ENCODE assay signal across 21 cellular contexts in genomic region chr17:57363998-57364645, GRCh38.
DNase-seq lines count a peak whose midpoint lies in the region; ATAC-seq, FAIRE-seq and TF ChIP-seq lines count a peak whose summit lies in the region.
"Had no signal": no experiment of that assay in that cellular context is flagged by ENCODE, and none has a peak within 500 bp of the region (broad histone marks: within the 10 kb centered on the region; RNA-seq: fewer than 3 reads in every experiment).

No MANE protein-coding gene starts in this region.

- ATAC-seq in natural killer cell, result no peak
- ATAC-seq: body of pancreas, gastroesophageal sphincter had no signal

- WGBS in spleen, 5 donors, result 80 to 91% (median 85%) methylated on average over 7 of the region's 7 CpGs

- H3F3A ChIP-seq in SU-DHL-6 (ENCODE audit: insufficient read depth), result no peaks in the 10 kb centered on the region

- no peaks in the 10 kb centered on the region for H3K9me2 ChIP-seq in SU-DHL-6 (replicated peaks; ENCODE audit: insufficient read depth, low read length)

- DNase-seq in NCI-H1694 treated with DMSO at 0.1 percent for 48 hours (lab: John Stamatoyannopoulos, UW) (peak; percentile 42), NCI-H1694 (lab: John Stamatoyannopoulos, UW) (no peak), LNCaP clone FGC (ENCODE audit: low read depth) (peak; percentile 18), nephron progenitor cell (no peak), spleen (no peak), D721Med (ENCODE audit: insufficient read length, low spot score) (no peak), natural killer cell (no peak)
- DNase-seq: activated naive CD8-positive, alpha-beta T cell treated with anti-CD3 and anti-CD28 coated beads for 36 hours; body of pancreas; C1 segment of cervical spinal cord; erythroblast; H7; NCI-H2029; NCI-H774; Peyer's patch had no signal

- TF ChIP-seq POLR2A in spleen (IDR thresholded peaks at IDR 0.05), result no peak

- no peaks in the 10 kb centered on the region for H3K9me3 ChIP-seq in SU-DHL-6 (ENCODE audit: insufficient read depth, low read length)
- H3K9me3 ChIP-seq in spleen, result no peaks in the 10 kb centered on the region
- H3K9me3 ChIP-seq: body of pancreas, gastroesophageal sphincter, Peyer's patch, SJSA1 had no signal

- no peaks in the 10 kb centered on the region for H3K36me3 ChIP-seq in SU-DHL-6 (ENCODE audit: low read length)
- H3K36me3 ChIP-seq in spleen, result no peaks in the 10 kb centered on the region
- H3K36me3 ChIP-seq: gastroesophageal sphincter, Peyer's patch, SJSA1 had no signal

- peaks cover 90% of the 10 kb centered on the region for H3K79me2 ChIP-seq in SU-DHL-6 (ENCODE audit: insufficient read depth, low read length)

- peaks cover 47% of the 10 kb centered on the region for H3K36me3 Mint-ChIP-seq in nephron progenitor cell (ENCODE audit: low read depth)
- H3K36me3 Mint-ChIP-seq in natural killer cell, result no peaks in the 10 kb centered on the region

- no peak for TF ChIP-seq CTCF in LNCaP clone FGC (IDR thresholded peaks at IDR 0.05; ENCODE audit: control insufficient read depth, extremely low read depth, insufficient read depth)
- TF ChIP-seq CTCF in SU-DHL-6 (IDR thresholded peaks at IDR 0.05; ENCODE audit: insufficient read depth, low read length, poor library complexity, severe bottlenecking), result no peak
- no peak for TF ChIP-seq CTCF in nephron progenitor cell (IDR thresholded peaks at IDR 0.05)
- no peak for TF ChIP-seq CTCF in spleen (IDR thresholded peaks at IDR 0.05 in 8 of 11, conservative IDR thresholded peaks at IDR 0.05 in 3 of 11)
- no peak for TF ChIP-seq CTCF in D721Med (IDR thresholded peaks at IDR 0.05; ENCODE audit: insufficient read depth, missing control alignments)
- no peak for TF ChIP-seq CTCF in natural killer cell (IDR thresholded peaks at IDR 0.05)

- no peak for FAIRE-seq in D721Med (lab: Jason Lieb, UNC)
- FAIRE-seq: GM12891 had no signal

- H3K4me3 Mint-ChIP-seq in nephron progenitor cell, result no peak overlapping the region
- no peak overlapping the region for H3K4me3 Mint-ChIP-seq in natural killer cell
- H3K4me3 Mint-ChIP-seq: activated naive CD8-positive, alpha-beta T cell treated with anti-CD3 and anti-CD28 coated beads for 36 hours; dendritic cell treated with granulocyte-macrophage colony-stimulating factor and Interleukin-4, amounts not matched to agents 40 ng/mL and 50 ng/mL, for 4 days; neural crest cell had no signal

- H3K27ac ChIP-seq in SU-DHL-6 (ENCODE audit: low read depth, low read length) (0 out of 2 replicates have a peak overlapping the region, but pooled peaks have one; percentile 5), spleen (no peak overlapping the region)
- H3K27ac ChIP-seq: gastroesophageal sphincter, Peyer's patch had no signal

- no peaks in the 10 kb centered on the region for H3K9me3 Mint-ChIP-seq in nephron progenitor cell
- H3K9me3 Mint-ChIP-seq in natural killer cell, result no peaks in the 10 kb centered on the region
- H3K9me3 Mint-ChIP-seq: activated naive CD8-positive, alpha-beta T cell treated with anti-CD3 and anti-CD28 coated beads for 36 hours; dendritic cell treated with granulocyte-macrophage colony-stimulating factor and Interleukin-4, amounts not matched to agents 40 ng/mL and 50 ng/mL, for 4 days had no signal

- H3K27me3 ChIP-seq in SU-DHL-6 (ENCODE audit: low read length) (no peaks in the 10 kb centered on the region), spleen (replicated peaks in 1 of 7) (no peaks in the 10 kb centered on the region)
- H3K27me3 ChIP-seq: body of pancreas, gastroesophageal sphincter, Peyer's patch, SJSA1 had no signal

- no peak overlapping the region for H3K4me3 ChIP-seq in LNCaP clone FGC (ENCODE audit: low read depth, low read length)
- H3K4me3 ChIP-seq in SU-DHL-6 (ENCODE audit: insufficient read depth, low read length, poor library complexity, severe bottlenecking), result no peak overlapping the region
- no peak overlapping the region for H3K4me3 ChIP-seq in spleen
- H3K4me3 ChIP-seq: body of pancreas, gastroesophageal sphincter, Peyer's patch, SJSA1 had no signal

- H3K4me1 Mint-ChIP-seq in nephron progenitor cell, result peaks cover 79% of the 10 kb centered on the region
- H3K4me1 Mint-ChIP-seq in natural killer cell, result peaks cover 16 to 21% of the 10 kb centered on the region in 2 donors

- peaks cover 0 to 50% (median 23%) of the 10 kb centered on the region in 6 donors for H3K4me1 ChIP-seq in spleen
- H3K4me1 ChIP-seq: Peyer's patch had no signal

- no peaks in the 10 kb centered on the region for H4K20me1 ChIP-seq in SU-DHL-6 (ENCODE audit: low read depth, low read length)

- intact Hi-C loops in spleen (cut with DNase I; ENCODE audit: low total_unique reads), result no loop called here
- intact Hi-C loops in natural killer cell (cut with micrococcal nuclease), result no loop called here

- H3K27me3 Mint-ChIP-seq in nephron progenitor cell (ENCODE audit: low read depth, poor library complexity) (no peaks in the 10 kb centered on the region), natural killer cell (ENCODE audit: low read depth in 2 of 2) (no peaks in the 10 kb centered on the region)
- H3K27me3 Mint-ChIP-seq: activated naive CD8-positive, alpha-beta T cell treated with anti-CD3 and anti-CD28 coated beads for 36 hours had no signal

- H3K27ac Mint-ChIP-seq in nephron progenitor cell, result peak overlapping the region; percentile 91
- no peak overlapping the region for H3K27ac Mint-ChIP-seq in natural killer cell
- H3K27ac Mint-ChIP-seq: activated naive CD8-positive, alpha-beta T cell treated with anti-CD3 and anti-CD28 coated beads for 36 hours; dendritic cell treated with granulocyte-macrophage colony-stimulating factor and Interleukin-4, amounts not matched to agents 40 ng/mL and 50 ng/mL, for 4 days had no signal

- H3K9ac ChIP-seq in SU-DHL-6 (ENCODE audit: low read length), result no peak overlapping the region

- H2AFZ ChIP-seq in SU-DHL-6 (ENCODE audit: low read depth, low read length, severe bottlenecking), result no peak overlapping the region

- no peak overlapping the region for H3K4me2 ChIP-seq in SU-DHL-6 (ENCODE audit: low read depth, low read length, poor library complexity, severe bottlenecking)

Comparison
In these comparisons a context has a peak if more than half of its experiments do, and no peak if none do; other contexts are left out.
1. DNase-seq: peak in NCI-H1694 treated with DMSO at 0.1 percent for 48 hours (single experiment) and LNCaP clone FGC (single experiment); none in NCI-H1694 (single experiment), nephron progenitor cell (single experiment), spleen (single experiment), D721Med (single experiment) and natural killer cell (single experiment).